Comparison of ENCODE assay signal across 11 cellular contexts in the genomic region with DNA sequence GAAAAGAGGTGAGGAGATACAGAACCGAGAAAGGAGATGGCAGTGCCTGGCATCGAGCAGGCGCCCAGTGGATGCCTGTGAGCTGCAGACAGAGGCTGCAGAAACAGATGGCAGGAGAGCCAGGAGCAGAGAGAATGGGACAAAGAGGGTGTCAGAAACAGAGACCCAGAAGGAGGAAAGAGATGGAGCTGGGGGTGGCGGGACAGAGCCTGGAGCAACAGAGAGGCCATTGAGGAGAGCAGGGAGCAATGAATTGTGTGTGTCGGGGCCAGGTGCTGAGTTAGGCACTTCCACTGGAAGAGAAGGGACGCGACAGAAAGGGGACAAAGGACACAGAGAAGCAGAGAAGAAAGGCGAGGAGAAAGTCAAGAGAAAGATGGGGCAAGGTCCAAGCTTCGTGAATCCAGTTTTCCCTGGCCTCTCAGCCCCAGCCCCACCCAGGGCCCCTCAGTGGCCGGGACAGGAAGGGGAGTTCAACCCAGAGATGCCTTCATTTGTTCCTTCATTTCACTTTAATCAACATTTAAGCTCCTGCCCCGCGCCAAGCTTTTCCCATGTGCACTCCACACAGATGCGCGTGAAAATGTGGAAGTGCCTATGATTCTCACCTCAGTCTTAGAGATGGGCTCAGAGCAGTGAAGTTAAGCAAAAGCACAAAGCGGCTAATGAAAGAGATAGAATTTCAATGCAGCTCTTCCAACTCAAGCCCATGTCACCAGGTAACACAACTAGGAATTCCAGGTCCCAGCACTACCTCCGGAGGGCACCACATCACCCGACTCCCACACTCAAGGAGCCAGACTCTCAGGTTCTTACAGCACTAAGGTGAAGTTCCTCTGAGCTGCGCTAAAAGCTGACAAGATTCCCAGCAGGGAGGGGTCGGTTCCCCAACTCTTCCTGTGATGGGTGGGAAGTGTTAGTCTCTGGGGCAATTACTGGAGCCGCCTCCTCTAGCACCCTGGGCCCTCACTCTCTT. TPM values are rescaled to one million over a fixed set of nuclear protein-coding genes. Genes with fewer than 3 reads are reported as not detected.
DNase-seq lines count a peak whose midpoint lies in the region; ATAC-seq and TF ChIP-seq lines count a peak whose summit lies in the region.
"Had no signal": no experiment of that assay in that cellular context is flagged by ENCODE, and none has a peak within 500 bp of the region (broad histone marks: within the 10 kb centered on the region; RNA-seq: fewer than 3 reads in every experiment).

No MANE protein-coding gene starts in this region.

- peak overlapping the region; percentile 90 for H3K27ac Mint-ChIP-seq in mesothelial cell of epicardium

- peak overlapping the region in 2 of 12 donors; percentile 18 to 97 for H3K27ac ChIP-seq in heart left ventricle
- H3K27ac ChIP-seq in right cardiac atrium (ENCODE audit: low read length), result no peak overlapping the region
- H3K27ac ChIP-seq in upper lobe of right lung, result no peak overlapping the region

- no peaks in the 10 kb centered on the region for H3K27me3 Mint-ChIP-seq in mesothelial cell of epicardium (ENCODE audit: low read depth)

- no peak overlapping the region for H3K4me3 ChIP-seq in heart left ventricle
- no peak overlapping the region for H3K4me3 ChIP-seq in right cardiac atrium (ENCODE audit: low read length)
- H3K4me3 ChIP-seq in upper lobe of right lung, result no peak overlapping the region

- no peaks in the 10 kb centered on the region for H3K36me3 Mint-ChIP-seq in mesothelial cell of epicardium

- H3K27me3 ChIP-seq in heart left ventricle (no peaks in the 10 kb centered on the region), right cardiac atrium (ENCODE audit: control insufficient read depth, insufficient read depth) (no peaks in the 10 kb centered on the region), upper lobe of right lung (no peaks in the 10 kb centered on the region)

- TF ChIP-seq CTCF in heart left ventricle (IDR thresholded peaks at IDR 0.05) (peak in 1 of 12 donors; percentile 13), mesothelial cell of epicardium (IDR thresholded peaks at IDR 0.05; ENCODE audit: unreplicated experiment) (no peak), upper lobe of right lung (IDR thresholded peaks at IDR 0.05) (peak; percentile 20)

- intact Hi-C loops in heart left ventricle (cut with DNase I), result loop anchor here in 1 of 10 donors (2.0 kb wide), 1 partner anchor 33 kb away; no protein-coding TSS in a partner anchor
- intact Hi-C loops in right cardiac atrium (cut with DNase I), result loop anchor here in 2 of 4 donors (5.0 kb wide), 1 partner anchor 35 kb away; no protein-coding TSS in a partner anchor
- intact Hi-C loops in upper lobe of right lung (cut with DNase I), result no loop called here

- WGBS in heart left ventricle, 4 donors, result 87 to 90% (median 88%) methylated on average over 17 to 20 of the region's 20 CpGs
- WGBS in right cardiac atrium, result 85% methylated on average over 20 of the region's 20 CpGs

- H3K4me1 ChIP-seq in heart left ventricle, result peaks cover 4 to 81% (median 51%) of the 10 kb centered on the region in 12 donors
- H3K4me1 ChIP-seq in right cardiac atrium (ENCODE audit: control insufficient read depth, insufficient read depth, low read length), result peaks cover 31% of the 10 kb centered on the region
- H3K4me1 ChIP-seq in upper lobe of right lung, result peaks cover 31% of the 10 kb centered on the region

- peak in 3 of 5 donors; percentile 7 to 31 (median 11) for DNase-seq in heart left ventricle
- no peak for DNase-seq in right cardiac atrium
- DNase-seq in cerebellar cortex (ENCODE audit: low spot score), result peak; percentile 5
- DNase-seq in mesothelial cell of epicardium (ENCODE audit: low spot score in 2 of 2, unreplicated experiment in 2 of 2), result no peak
- DNase-seq in upper lobe of right lung, result peak; percentile 69
- DNase-seq in NCI-H1930 (lab: John Stamatoyannopoulos, UW), result no peak
- no peak for DNase-seq in DMS 273 treated with DMSO at 0.1 percent for 48 hours (lab: John Stamatoyannopoulos, UW)
- no peak for DNase-seq in D341Med (ENCODE audit: low spot score)
- DNase-seq: MM.1S, NCI-H748 treated with DMSO at 0.1 percent for 48 hours, T-helper 2 cell had no signal

- no peak for ATAC-seq in heart left ventricle
- no peak for ATAC-seq in right cardiac atrium
- peak; percentile 18 for ATAC-seq in upper lobe of right lung

- H3K9me3 ChIP-seq in heart left ventricle (no peaks in the 10 kb centered on the region), right cardiac atrium (ENCODE audit: control insufficient read depth, low read length) (no peaks in the 10 kb centered on the region), upper lobe of right lung (no peaks in the 10 kb centered on the region)

- no peak overlapping the region for H3K4me3 Mint-ChIP-seq in mesothelial cell of epicardium

- no peak for TF ChIP-seq POLR2A in heart left ventricle (IDR thresholded peaks at IDR 0.05)

- H3K4me1 Mint-ChIP-seq in mesothelial cell of epicardium, result peaks cover 89% of the 10 kb centered on the region

- no peaks in the 10 kb centered on the region for H3K9me3 Mint-ChIP-seq in mesothelial cell of epicardium

- H3K36me3 ChIP-seq in heart left ventricle (no peaks in the 10 kb centered on the region), upper lobe of right lung (no peaks in the 10 kb centered on the region)

RNA-seq across cellular contexts. Expression of gene TNS1, which starts 55.2 kb away (rescaled TPM):
- total RNA-seq in heart left ventricle (100 to 1,000 TPM; 513 to 899 (median 742) TPM), right cardiac atrium (100 to 1,000 TPM; 442 to 647 (median 536) TPM), mesothelial cell of epicardium (116 to 130 TPM (median 117 TPM) in 3 replicates), upper lobe of right lung (669 TPM)
- polyA plus RNA-seq in heart left ventricle (100 to 1,000 TPM; 243 to 339 TPM), right cardiac atrium (243 TPM)

Comparison
In these comparisons a context has a peak if more than half of its experiments do, and no peak if none do; other contexts are left out.
1. DNase-seq: peak in heart left ventricle (3 of 5), cerebellar cortex (single experiment) and upper lobe of right lung (single experiment); none in right cardiac atrium (0 of 3), mesothelial cell of epicardium (0 of 2), NCI-H1930 (0 of 2), DMS 273 treated with DMSO at 0.1 percent for 48 hours (single experiment) and D341Med (single experiment).